Comparison of ENCODE assay signal across 13 cellular contexts in the genomic region with DNA sequence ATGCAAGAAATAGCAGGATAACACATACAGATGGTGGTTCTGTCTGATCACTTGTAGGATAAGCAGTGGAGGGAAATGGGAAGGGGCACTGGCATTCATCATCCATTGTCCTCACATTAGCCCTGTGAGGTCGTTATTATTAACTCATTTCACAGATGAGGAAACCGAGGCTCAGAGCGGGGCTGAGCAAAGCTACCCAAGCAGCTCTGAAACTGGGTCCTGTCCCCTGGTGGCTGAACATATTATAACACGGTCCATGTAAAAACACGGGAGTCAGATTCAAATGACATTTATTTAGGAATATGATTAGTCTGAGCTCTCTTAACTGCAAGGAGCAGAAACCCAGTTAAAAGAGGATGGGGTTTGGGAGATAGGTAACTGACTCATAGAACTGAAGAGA. TPM values are rescaled to one million over a fixed set of nuclear protein-coding genes. Genes with fewer than 3 reads are reported as not detected.
DNase-seq lines count a peak whose midpoint lies in the region; ATAC-seq, FAIRE-seq and TF ChIP-seq lines count a peak whose summit lies in the region.
"Had no signal": no experiment of that assay in that cellular context is flagged by ENCODE, and none has a peak within 500 bp of the region (broad histone marks: within the 10 kb centered on the region; RNA-seq: fewer than 3 reads in every experiment).

No MANE protein-coding gene starts in this region.

- no peaks in the 10 kb centered on the region for H3K79me2 ChIP-seq in K562 (ENCODE audit: control insufficient read depth, insufficient read depth, low read length)

- H3K9me3 ChIP-seq in K562 (replicated peaks; ENCODE audit: control insufficient read depth, insufficient read depth, low read depth, low read length) (no peaks in the 10 kb centered on the region), neutrophil (no peaks in the 10 kb centered on the region)
- H3K9me3 ChIP-seq: uterus had no signal

- H3K4me1 ChIP-seq in K562 (replicated peaks in 1 of 2; ENCODE audit: control insufficient read depth in 2 of 2, insufficient read depth in 2 of 2, low read length in 2 of 2) (peaks cover 4 to 5% of the 10 kb centered on the region in 2 experiments; a peak in 2 of 5 replicates), neutrophil (ENCODE audit: control insufficient read depth in 1 of 2, insufficient read depth in 1 of 2, low read depth in 1 of 2, low read length in 1 of 2) (peaks cover 10 to 19% of the 10 kb centered on the region in 2 experiments)
- H3K4me1 ChIP-seq: uterus had no signal

- intact Hi-C loops in K562 (cut with micrococcal nuclease): no loop called here

- H3K4me3 ChIP-seq in K562: no peak overlapping the region
- H3K4me3 ChIP-seq in neutrophil (ENCODE audit: low read depth in 1 of 2, low read length in 1 of 2): no peak overlapping the region
- H3K4me3 ChIP-seq: uterus had no signal

- peak; percentile 77 for FAIRE-seq in K562 (lab: Jason Lieb, UNC)
- FAIRE-seq: H54 had no signal

- 0% methylated on average over 5 of the region's 5 CpGs for WGBS in K562 (ENCODE audit: insufficient coverage, low coverage, missing lambda C conversion rate)

- peak; percentile 77 for ATAC-seq in K562

- H3K9me1 ChIP-seq in K562 (ENCODE audit: control insufficient read depth, insufficient read depth, low read length): no peaks in the 10 kb centered on the region

- TF ChIP-seq EP300 in K562 (IDR thresholded peaks at IDR 0.05; ENCODE audit: low read length): no peak

- H3K4me2 ChIP-seq in K562 (ENCODE audit: insufficient read depth, low read length): no peak overlapping the region

- DNase-seq in NCI-H82 (lab: John Stamatoyannopoulos, UW) (peak; percentile 7), NCI-H82 treated with DMSO at 0.1 percent for 48 hours (lab: John Stamatoyannopoulos, UW; ENCODE audit: unreplicated experiment) (no peak), HT-29 (ENCODE audit: low spot score) (peak; percentile 17), K562 (ENCODE audit: extremely low read depth in 1 of 4, low spot score in 3 of 4) (peak; percentile 35 to 41 (median 39)), mucosa of gallbladder (ENCODE audit: low spot score) (no peak), AG20443 (ENCODE audit: low spot score) (no peak)
- DNase-seq in activated naive CD4-positive, alpha-beta T cell treated with Interleukin-2 at 50 U/mL for 16 hours: no peak
- DNase-seq: NCI-H146, nucleus accumbens, SHP77 treated with DMSO at 0.1 percent for 48 hours, uterus had no signal

- peak in 1 of 2 experiments; percentile 53; a peak in 2 of 4 replicates for TF ChIP-seq RAD21 in K562 (CRISPR knock-in tag; conservative IDR thresholded peaks at IDR 0.05 in 1 of 2, IDR thresholded peaks at IDR 0.05 in 1 of 2)

- no peaks in the 10 kb centered on the region for H3K36me3 ChIP-seq in K562 (ENCODE audit: control insufficient read depth, insufficient read depth, low read length)
- peaks cover 52% of the 10 kb centered on the region for H3K36me3 ChIP-seq in neutrophil

- CTCF ChIA-PET in K562 (lab: Yijun Ruan, JAX; ENCODE audit: low intra/inter-chr PET ratio): interaction anchor here (0.6 to 3.4 kb wide), 2 partner anchors 167 to 750 kb away, joined by 3 to 29 read pairs; no protein-coding TSS in a partner anchor

- TF ChIP-seq POLR2A in K562 (conservative IDR thresholded peaks at IDR 0.05): no peak

- no peak overlapping the region for H3K9ac ChIP-seq in K562 (ENCODE audit: insufficient read depth in 1 of 2, low read depth in 2 of 2, low read length in 2 of 2)

- no peak overlapping the region for H2AFZ ChIP-seq in K562 (ENCODE audit: low read depth, low read length)

- POLR2A ChIA-PET in K562 (lab: Yijun Ruan, JAX): interaction anchor here (1.1 kb wide), 1 partner anchor 11 kb away, joined by 4 read pairs; no protein-coding TSS in a partner anchor

- no peak overlapping the region for H3K27ac ChIP-seq in K562 (ENCODE audit: extremely low read depth, low read depth, low read length)
- H3K27ac ChIP-seq in neutrophil: no peak overlapping the region
- H3K27ac ChIP-seq: uterus had no signal

- no peaks in the 10 kb centered on the region for H4K20me1 ChIP-seq in K562 (replicated peaks; ENCODE audit: control insufficient read depth, insufficient read depth, low read length)

- no TSS peak for BruUV-seq in K562 (replicated peaks; lab: Mats Ljungman, UMichigan)

- peaks cover 12 to 31% of the 10 kb centered on the region in 2 experiments; a peak in 4 of 5 replicates for H3K27me3 ChIP-seq in K562 (ENCODE audit: control insufficient read depth in 2 of 2, insufficient read depth in 2 of 2, low read length in 2 of 2)
- H3K27me3 ChIP-seq in neutrophil: no peaks in the 10 kb centered on the region
- H3K27me3 ChIP-seq: uterus had no signal

- TF ChIP-seq CTCF in K562 (IDR thresholded peaks at IDR 0.05 in 2 of 3, conservative IDR thresholded peaks at IDR 0.05 in 1 of 3; ENCODE audit: insufficient read depth in 2 of 3, low read depth in 1 of 3, low read length in 3 of 3) (peak; percentile 58 to 66 (median 66)), neutrophil (IDR thresholded peaks at IDR 0.05) (peak; percentile 34)

- in situ Hi-C loops in K562 (cut with MboI): no loop called here

TF ChIP-seq in K562, 482 proteins besides CTCF, POLR2A, EP300 and RAD21:
- TF ChIP-seq NFIC (IDR thresholded peaks at IDR 0.05): no peak
- 0 out of 4 replicates have a peak, but pooled peaks of 1 of the 2 experiments have one; percentile 30 for TF ChIP-seq KDM1A (IDR thresholded peaks at IDR 0.05)

RNA-seq across cellular contexts. Expression of a gene that starts 43.1 kb away (rescaled TPM):
- total RNA-seq in HT-29 (2014; rRNA removed; shearing (Covaris generic)): not detected in 2 replicates
- not detected in 2 replicates for total RNA-seq in K562 (2011; cell fraction: chromatin; rRNA removed; ENCODE audit: low replicate concordance)
- total RNA-seq in K562 (2011; cell fraction: nucleolus; rRNA removed): not detected in 2 replicates
- total RNA-seq in K562 (2011; cell fraction: nucleoplasm; rRNA removed): not detected in 2 replicates
- total RNA-seq in K562 (2014; rRNA removed) (not detected in 2 replicates), K562 (2014; rRNA removed; fragmentation: Illumina TruSeq; extraction: Trizol) (not detected in 2 replicates), K562 (2015; rRNA removed; fragmentation: Illumina TruSeq; extraction: Trizol) (not detected in 2 replicates), K562 (2021) (0.07 TPM in 1 of 2 replicates, not detected in the other), mucosa of gallbladder (1.4 TPM)
- polyA plus RNA-seq in K562 (2011; rRNA removed) (not detected in 2 replicates), K562 (2014; fragmentation: Illumina TruSeq; extraction: Trizol) (0.04 TPM in 1 of 2 replicates, not detected in the other), K562 (2014; fragmentation: Nextera tagmentation; extraction: Ambion mirVana) (not detected), K562 (2014; rRNA removed) (not detected in 2 replicates)
- polyA plus RNA-seq in K562 (2011; cell fraction: cytosol; rRNA removed): not detected in 2 replicates
- not detected in 2 replicates for polyA plus RNA-seq in K562 (2011; cell fraction: nucleus; rRNA removed)
- 0.05 and 0.12 TPM in 2 replicates for polyA plus RNA-seq in K562 (2012)
- not detected in 2 replicates for polyA minus RNA-seq in K562 (2011; rRNA and poly(A)+ RNA removed)
- polyA minus RNA-seq in K562 (2011; cell fraction: cytosol; rRNA and poly(A)+ RNA removed): not detected in 2 replicates
- not detected in 2 replicates for polyA minus RNA-seq in K562 (2011; cell fraction: nucleus; rRNA and poly(A)+ RNA removed)

Comparison
In these comparisons a context has a peak if more than half of its experiments do, and no peak if none do; other contexts are left out.
1. DNase-seq: peak in NCI-H82 (single experiment), HT-29 (single experiment) and K562 (4 of 4); none in NCI-H82 treated with DMSO at 0.1 percent for 48 hours (single experiment), mucosa of gallbladder (single experiment), AG20443 (single experiment) and activated naive CD4-positive, alpha-beta T cell treated with Interleukin-2 at 50 U/mL for 16 hours (single experiment).